Comparison of ENCODE assay signal across 18 cellular contexts in the genomic region with DNA sequence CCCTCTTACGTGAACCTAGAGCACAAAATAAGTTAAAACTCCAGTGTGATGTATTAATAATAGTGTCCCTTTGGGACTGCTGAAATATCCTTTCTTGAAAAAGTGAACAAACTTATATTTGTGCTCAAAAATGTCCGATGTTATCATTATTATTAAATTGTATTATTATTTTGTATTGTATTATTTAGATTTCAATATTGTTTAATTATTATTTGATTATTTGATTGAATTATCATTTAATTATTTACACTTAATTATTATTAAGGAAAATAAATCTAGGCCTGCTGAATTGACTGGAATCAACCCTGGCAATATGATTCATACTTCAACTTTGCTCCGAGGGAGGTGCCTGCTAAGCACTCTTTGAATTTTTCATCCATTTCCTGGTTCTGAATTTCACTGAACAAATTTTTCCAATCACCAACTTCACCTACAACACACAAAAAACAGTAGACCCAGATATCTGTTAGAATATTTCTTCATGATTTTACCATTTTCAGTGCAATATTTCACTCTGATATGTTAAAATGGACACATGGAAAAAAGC. TPM values are rescaled to one million over a fixed set of nuclear protein-coding genes. Genes with fewer than 3 reads are reported as not detected.
DNase-seq lines count a peak whose midpoint lies in the region; ATAC-seq, FAIRE-seq and TF ChIP-seq lines count a peak whose summit lies in the region.
"Had no signal": no experiment of that assay in that cellular context is flagged by ENCODE, and none has a peak within 500 bp of the region (broad histone marks: within the 10 kb centered on the region; RNA-seq: fewer than 3 reads in every experiment).

No MANE protein-coding gene starts in this region.

- no peak overlapping the region for H3K4me3 ChIP-seq in pancreas
- H3K4me3 ChIP-seq: ascending aorta, heart left ventricle had no signal

- DNase-seq in GM03348 (ENCODE audit: low spot score): peak; percentile 16
- no peak for DNase-seq in foreskin keratinocyte
- DNase-seq in pancreas: no peak
- DNase-seq in NCI-H146 treated with DMSO at 0.1 percent for 48 hours (lab: John Stamatoyannopoulos, UW; ENCODE audit: unreplicated experiment): no peak
- DNase-seq: activated gamma-delta T cell, heart left ventricle, left cardiac atrium, occipital lobe, SIG-M5 had no signal

- H3K4me1 ChIP-seq in foreskin keratinocyte (peaks cover 4% of the 10 kb centered on the region), pancreas (no peaks in the 10 kb centered on the region)
- H3K4me1 ChIP-seq: ascending aorta, heart left ventricle had no signal

- no peaks in the 10 kb centered on the region for H3K27me3 ChIP-seq in foreskin keratinocyte
- no peaks in the 10 kb centered on the region for H3K27me3 ChIP-seq in pancreas
- H3K27me3 ChIP-seq: ascending aorta, heart left ventricle had no signal

- TF ChIP-seq CTCF in foreskin keratinocyte (conservative IDR thresholded peaks at IDR 0.05) (no peak), pancreas (IDR thresholded peaks at IDR 0.05) (no peak)

- no peaks in the 10 kb centered on the region for H3K9me3 ChIP-seq in pancreas
- H3K9me3 ChIP-seq: ascending aorta had no signal

- intact Hi-C loops in pancreas (cut with DNase I): no loop called here

- H3K36me3 ChIP-seq in pancreas: no peaks in the 10 kb centered on the region
- H3K36me3 ChIP-seq: ascending aorta, heart left ventricle had no signal

- H3K27ac ChIP-seq in foreskin keratinocyte (no peak overlapping the region), pancreas (no peak overlapping the region)
- H3K27ac ChIP-seq: ascending aorta, C4-2B, heart left ventricle had no signal

- 74 to 77% methylated on average over 3 of the region's 3 CpGs for whole genome bisulfite sequencing in pancreas, 2 donors

- FAIRE-seq in TTC549 (lab: Jason Lieb, UNC) (peak; percentile 75), pancreas (lab: Jason Lieb, UNC) (peak; percentile 65)

- peak; percentile 38 for ATAC-seq in foreskin keratinocyte
- ATAC-seq in pancreas: peak in 3 of 4 donors; percentile 51 to 90 (median 73)
- ATAC-seq in GM21717 (IDR thresholded peaks at IDR 0.05; ENCODE audit: unreplicated experiment): no peak
- ATAC-seq in HG03520 (IDR thresholded peaks at IDR 0.05; ENCODE audit: unreplicated experiment): no peak
- no peak for ATAC-seq in GM18498 (IDR thresholded peaks at IDR 0.05; ENCODE audit: unreplicated experiment)

RNA-seq across cellular contexts. Expression of gene EIF2AK2, which starts 10.9 kb away (rescaled TPM):
- 81.2 and 81.3 TPM in 2 replicates for total RNA-seq in foreskin keratinocyte
- polyA plus RNA-seq in foreskin keratinocyte: 16.4 and 21.0 TPM in 2 replicates
- total RNA-seq in pancreas: 10 to 100 TPM; 11.6 to 22.6 (median 14.6) TPM
- 1 to 10 TPM; 2.6 to 5.4 TPM for polyA plus RNA-seq in pancreas

RNA-seq across cellular contexts. Expression of gene SULT6B1, which starts 20.8 kb away (rescaled TPM):
- total RNA-seq in foreskin keratinocyte (not detected in 2 replicates), pancreas (not detected)
- polyA plus RNA-seq in foreskin keratinocyte (not detected in 2 replicates), pancreas (not detected)
- total RNA-seq: ascending aorta, heart left ventricle, left cardiac atrium, mucosa of gallbladder, occipital lobe had no signal
- polyA plus RNA-seq: esophagus, heart left ventricle, thymus had no signal

RNA-seq across cellular contexts. Expression of gene CEBPZOS, which starts 28.6 kb away (rescaled TPM):
- total RNA-seq in foreskin keratinocyte: 22.7 and 22.9 TPM in 2 replicates
- polyA plus RNA-seq in foreskin keratinocyte: 27.5 and 31.4 TPM in 2 replicates
- 10 to 100 TPM; 13.7 to 19.7 (median 15.7) TPM for total RNA-seq in pancreas
- polyA plus RNA-seq in pancreas: 10 to 100 TPM; 23.4 to 35.3 TPM

Comparison
In these comparisons a context has a peak if more than half of its experiments do, and no peak if none do; other contexts are left out.
1. ATAC-seq: peak in foreskin keratinocyte (single experiment) and pancreas (3 of 4); none in GM21717 (single experiment), HG03520 (single experiment) and GM18498 (single experiment).